Comparison of ENCODE assay signal across 8 cellular contexts in genomic region chr22:39343259-39344045, GRCh38. TPM values are rescaled to one million over a fixed set of nuclear protein-coding genes. Genes with fewer than 3 reads are reported as not detected.
A peak's percentile ranks its signal among the peaks of the same experiment; 100 is the strongest.
DNase-seq lines count a peak whose midpoint lies in the region; ATAC-seq and TF ChIP-seq lines count a peak whose summit lies in the region.

No MANE protein-coding gene starts in this region.

- H3K4me1 Mint-ChIP-seq in naive thymus-derived CD8-positive, alpha-beta T cell: peaks cover 3 to 8% (median 4%) of the 10 kb centered on the region in 4 donors

- H3K9me3 ChIP-seq in thyroid gland: no peaks in the 10 kb centered on the region

- H3K27ac ChIP-seq in thyroid gland: no peak overlapping the region

- peak; percentile 91 for TF ChIP-seq CTCF in AG10803 (conservative IDR thresholded peaks at IDR 0.05; ENCODE audit: low read length)
- TF ChIP-seq CTCF in thyroid gland (IDR thresholded peaks at IDR 0.05): peak; percentile 15 to 78 (median 48)

- POLR2A ChIA-PET in naive thymus-derived CD8-positive, alpha-beta T cell (lab: Charles Lee): interaction anchor here (0.6 to 1.4 kb wide), 7 partner anchors 20 to 1162 kb away, joined by 3 to 7 read pairs (median 4); partner anchors contain the start of genes PLA2G6, RPL3 and TAB1

- ATAC-seq in esophagus mucosa (peak; percentile 77), HG03469 (IDR thresholded peaks at IDR 0.05; ENCODE audit: unreplicated experiment) (no peak)
- ATAC-seq in naive thymus-derived CD8-positive, alpha-beta T cell: peak; percentile 93 to 99

- no peaks in the 10 kb centered on the region for H3K36me3 ChIP-seq in thyroid gland

- intact Hi-C loops in thyroid gland (cut with DNase I): no loop called here

- no peaks in the 10 kb centered on the region for H3K36me3 Mint-ChIP-seq in naive thymus-derived CD8-positive, alpha-beta T cell

- DNase-seq in AG10803 (ENCODE audit: low read depth) (peak; percentile 57), H4 (ENCODE audit: low spot score) (peak; percentile 42), NOMO-1 treated with dmso at 0.1 percent for 144 hours (lab: John Stamatoyannopoulos, UW; ENCODE audit: unreplicated experiment) (peak; percentile 82), activated T-cell treated with anti-CD3 and anti-CD28 coated beads for 4 hours (peak; percentile 34), thyroid gland (peak; percentile 65 to 74)
- peak; percentile 28 to 79 (median 52) for DNase-seq in naive thymus-derived CD8-positive, alpha-beta T cell

- WGBS in thyroid gland, 2 donors: 25 to 29% methylated on average over 14 to 15 of the region's 15 CpGs

- peaks cover 0 to 5% (median 0%) of the 10 kb centered on the region in 5 donors for H3K27me3 Mint-ChIP-seq in naive thymus-derived CD8-positive, alpha-beta T cell

- TF ChIP-seq POLR2A in thyroid gland (IDR thresholded peaks at IDR 0.05): no peak

- no peaks in the 10 kb centered on the region for H3K27me3 ChIP-seq in thyroid gland

- H3K4me3 ChIP-seq in AG10803 (ENCODE audit: low read length): no peak overlapping the region
- no peak overlapping the region for H3K4me3 ChIP-seq in thyroid gland (replicated peaks in 1 of 3)

- no peaks in the 10 kb centered on the region for H3K9me3 Mint-ChIP-seq in naive thymus-derived CD8-positive, alpha-beta T cell

- peak overlapping the region in 2 of 10 donors; percentile 11 to 23 for H3K27ac Mint-ChIP-seq in naive thymus-derived CD8-positive, alpha-beta T cell

- H3K4me3 Mint-ChIP-seq in naive thymus-derived CD8-positive, alpha-beta T cell: no peak overlapping the region

- no peaks in the 10 kb centered on the region for H3K4me1 ChIP-seq in thyroid gland

RNA-seq across cellular contexts. Expression of gene SYNGR1, which starts 6.3 kb away (rescaled TPM):
- total RNA-seq in H4 (2014; rRNA removed; shearing (Covaris generic)): 19.9 and 23.0 TPM in 2 replicates
- total RNA-seq in esophagus mucosa (23.0 TPM), thyroid gland (10 to 100 TPM in 1 of 4 donors, 1 to 10 TPM in 3; 3.9 to 22.0 (median 6.8) TPM)
- 10 to 100 TPM in 1 of 2 experiments, 1 to 10 TPM in 1; 10.0 to 11.4 TPM for total RNA-seq in naive thymus-derived CD8-positive, alpha-beta T cell
- polyA plus RNA-seq in naive thymus-derived CD8-positive, alpha-beta T cell: 10 to 100 TPM; 10.1 to 14.8 (median 12.0) TPM

RNA-seq across cellular contexts. Expression of gene RPL3, which starts 24.0 kb away (rescaled TPM):
- 2,177 and 2,312 TPM in 2 replicates for total RNA-seq in H4 (2014; rRNA removed; shearing (Covaris generic))
- total RNA-seq in esophagus mucosa (1,774 TPM), thyroid gland (1,000 to 10,000 TPM; 1,451 to 2,031 (median 1,880) TPM)
- 1,000 to 10,000 TPM; 3,621 to 3,622 TPM for total RNA-seq in naive thymus-derived CD8-positive, alpha-beta T cell
- 1,000 to 10,000 TPM; 4,219 to 5,383 (median 4,759) TPM for polyA plus RNA-seq in naive thymus-derived CD8-positive, alpha-beta T cell

RNA-seq across cellular contexts. Expression of gene TAB1, which starts 56.1 kb away (rescaled TPM):
- total RNA-seq in H4 (2014; rRNA removed; shearing (Covaris generic)): 8.6 and 17.1 TPM in 2 replicates
- total RNA-seq in esophagus mucosa: 10.9 TPM
- total RNA-seq in naive thymus-derived CD8-positive, alpha-beta T cell: 10 to 100 TPM; 42.1 to 47.0 TPM
- polyA plus RNA-seq in naive thymus-derived CD8-positive, alpha-beta T cell: 1 to 10 TPM; 2.2 to 5.9 (median 4.3) TPM
- total RNA-seq in thyroid gland: 10 to 100 TPM; 19.2 to 32.0 (median 21.9) TPM
